In genomic region chr2:101518470-101519172, GRCh38 we compare ENCODE assay signal across 9 cellular contexts. TPM values are rescaled to one million over a fixed set of nuclear protein-coding genes. Genes with fewer than 3 reads are reported as not detected.
A peak's percentile ranks its signal among the peaks of the same experiment; 100 is the strongest.
DNase-seq lines count a peak whose midpoint lies in the region; ATAC-seq and TF ChIP-seq lines count a peak whose summit lies in the region.
"Had no signal": no experiment of that assay in that cellular context is flagged by ENCODE, and none has a peak within 500 bp of the region (broad histone marks: within the 10 kb centered on the region; RNA-seq: fewer than 3 reads in every experiment).

No MANE protein-coding gene starts in this region.

- peak; percentile 58 for DNase-seq in EH (ENCODE audit: low read depth)
- peak; percentile 58 for DNase-seq in NCI-H2107 treated with DMSO at 0.1 percent for 48 hours (lab: John Stamatoyannopoulos, UW; ENCODE audit: unreplicated experiment)
- no peak for DNase-seq in chondrocyte (ENCODE audit: low spot score)
- DNase-seq in lung (ENCODE audit: low spot score), result peak; percentile 46
- no peak for DNase-seq in activated naive CD4-positive, alpha-beta T cell treated with anti-CD3 and anti-CD28 coated beads, Interleukin-2, amount 10 ng/mL, durations not matched to agents 7 days and 5 days
- no peak for DNase-seq in MV-4-11 (lab: John Stamatoyannopoulos, UW)
- no peak for DNase-seq in activated CD8-positive, alpha-beta T cell treated with anti-CD3 and anti-CD28 coated beads for 36 hours

- H3K4me1 Mint-ChIP-seq in chondrocyte (ENCODE audit: low read depth), result peaks cover 26% of the 10 kb centered on the region
- H3K4me1 Mint-ChIP-seq in activated naive CD4-positive, alpha-beta T cell treated with anti-CD3 and anti-CD28 coated beads, Interleukin-2, amount 10 ng/mL, durations not matched to agents 7 days and 5 days, result peaks cover 36% of the 10 kb centered on the region
- peaks cover 17% of the 10 kb centered on the region for H3K4me1 Mint-ChIP-seq in activated CD8-positive, alpha-beta T cell treated with anti-CD3 and anti-CD28 coated beads for 36 hours (ENCODE audit: low read depth)

- H3K9me3 ChIP-seq in lung (ENCODE audit: control insufficient read depth in 2 of 2, insufficient read depth in 1 of 2, low read length in 1 of 2), result peaks cover 0 to 2% of the 10 kb centered on the region in 2 donors

- no peak overlapping the region for H3K27ac ChIP-seq in lung (ENCODE audit: low read depth in 1 of 2, low read length in 1 of 2)
- H3K27ac ChIP-seq: SK-N-MC had no signal

- H3K9me3 Mint-ChIP-seq in chondrocyte (ENCODE audit: low read depth), result peaks cover 4% of the 10 kb centered on the region
- peaks cover 13% of the 10 kb centered on the region for H3K9me3 Mint-ChIP-seq in activated naive CD4-positive, alpha-beta T cell treated with anti-CD3 and anti-CD28 coated beads, Interleukin-2, amount 10 ng/mL, durations not matched to agents 7 days and 5 days
- H3K9me3 Mint-ChIP-seq in activated CD8-positive, alpha-beta T cell treated with anti-CD3 and anti-CD28 coated beads for 36 hours, result peaks cover 10% of the 10 kb centered on the region

- no peaks in the 10 kb centered on the region for H3K36me3 Mint-ChIP-seq in chondrocyte (ENCODE audit: low read depth)
- H3K36me3 Mint-ChIP-seq in activated naive CD4-positive, alpha-beta T cell treated with anti-CD3 and anti-CD28 coated beads, Interleukin-2, amount 10 ng/mL, durations not matched to agents 7 days and 5 days, result peaks cover 5% of the 10 kb centered on the region
- no peaks in the 10 kb centered on the region for H3K36me3 Mint-ChIP-seq in activated CD8-positive, alpha-beta T cell treated with anti-CD3 and anti-CD28 coated beads for 36 hours (ENCODE audit: low read depth)

- H3K36me3 ChIP-seq in lung (ENCODE audit: control insufficient read depth in 2 of 2, insufficient read depth in 2 of 2, low read length in 2 of 2), result no peaks in the 10 kb centered on the region

- WGBS in lung, 2 donors, result 49 to 57% methylated on average over 17 of the region's 17 CpGs

- TF ChIP-seq CTCF in chondrocyte (IDR thresholded peaks at IDR 0.05) (peak; percentile 75), lung (IDR thresholded peaks at IDR 0.05; ENCODE audit: control extremely low read depth, extremely low read depth) (peak; percentile 2)
- no peak for TF ChIP-seq CTCF in activated CD8-positive, alpha-beta T cell treated with anti-CD3 and anti-CD28 coated beads for 36 hours (IDR thresholded peaks at IDR 0.05)

- POLR2A ChIA-PET in activated CD8-positive, alpha-beta T cell treated with anti-CD3 and anti-CD28 coated beads for 36 hours (lab: Charles Lee), result no interaction called here

- CTCF ChIA-PET in activated naive CD4-positive, alpha-beta T cell treated with anti-CD3 and anti-CD28 coated beads, Interleukin-2, amount 10 ng/mL, durations not matched to agents 7 days and 5 days (lab: Charles Lee), result interaction anchor here (0.7 kb wide), 1 partner anchor 365 kb away, joined by 3 read pairs; no protein-coding TSS in a partner anchor
- CTCF ChIA-PET in activated CD8-positive, alpha-beta T cell treated with anti-CD3 and anti-CD28 coated beads for 36 hours (lab: Charles Lee), result no interaction called here

- no peak overlapping the region for H3K4me3 Mint-ChIP-seq in chondrocyte (ENCODE audit: unreplicated experiment)
- no peak overlapping the region for H3K4me3 Mint-ChIP-seq in activated naive CD4-positive, alpha-beta T cell treated with anti-CD3 and anti-CD28 coated beads, Interleukin-2, amount 10 ng/mL, durations not matched to agents 7 days and 5 days
- no peak overlapping the region for H3K4me3 Mint-ChIP-seq in activated CD8-positive, alpha-beta T cell treated with anti-CD3 and anti-CD28 coated beads for 36 hours

- no peak overlapping the region for H3K4me3 ChIP-seq in lung
- H3K4me3 ChIP-seq: SK-N-MC had no signal

- H3K27me3 ChIP-seq in lung (ENCODE audit: control insufficient read depth, insufficient read depth), result no peaks in the 10 kb centered on the region

- intact Hi-C loops in activated CD8-positive, alpha-beta T cell treated with anti-CD3 and anti-CD28 coated beads for 36 hours (cut with micrococcal nuclease), result no loop called here

- no peaks in the 10 kb centered on the region for H3K27me3 Mint-ChIP-seq in chondrocyte (ENCODE audit: low read depth)
- peaks cover 7% of the 10 kb centered on the region for H3K27me3 Mint-ChIP-seq in activated naive CD4-positive, alpha-beta T cell treated with anti-CD3 and anti-CD28 coated beads, Interleukin-2, amount 10 ng/mL, durations not matched to agents 7 days and 5 days
- H3K27me3 Mint-ChIP-seq in activated CD8-positive, alpha-beta T cell treated with anti-CD3 and anti-CD28 coated beads for 36 hours, result no peaks in the 10 kb centered on the region

- ATAC-seq in lung (ENCODE audit: insufficient read depth, low FRiP score) (no peak), HG03039 (IDR thresholded peaks at IDR 0.05; ENCODE audit: unreplicated experiment) (no peak)
- no peak for ATAC-seq in activated CD8-positive, alpha-beta T cell treated with anti-CD3 and anti-CD28 coated beads for 36 hours

- no peak overlapping the region for H3K27ac Mint-ChIP-seq in chondrocyte (ENCODE audit: unreplicated experiment)
- no peak overlapping the region for H3K27ac Mint-ChIP-seq in activated naive CD4-positive, alpha-beta T cell treated with anti-CD3 and anti-CD28 coated beads, Interleukin-2, amount 10 ng/mL, durations not matched to agents 7 days and 5 days
- H3K27ac Mint-ChIP-seq in activated CD8-positive, alpha-beta T cell treated with anti-CD3 and anti-CD28 coated beads for 36 hours, result no peak overlapping the region

- H3K4me1 ChIP-seq in lung (ENCODE audit: control insufficient read depth in 2 of 2, insufficient read depth in 2 of 2, low read length in 2 of 2), result peaks cover 3 to 9% of the 10 kb centered on the region in 2 donors

RNA-seq across cellular contexts. Expression of gene RFX8, which starts 43.7 kb away (rescaled TPM):
- total RNA-seq in chondrocyte (not detected in 3 replicates), lung (under 1 TPM; 0.58 to 0.88 TPM)
- under 1 TPM; 0.11 to 0.14 TPM for polyA plus RNA-seq in lung
- under 1 TPM in 1 of 2 experiments, not detected in 1; 0.18 TPM for total RNA-seq in activated CD8-positive, alpha-beta T cell treated with anti-CD3 and anti-CD28 coated beads for 36 hours

Comparison
In these comparisons a context has a peak if more than half of its experiments do, and no peak if none do; other contexts are left out.
1. DNase-seq: peak in EH (single experiment), NCI-H2107 treated with DMSO at 0.1 percent for 48 hours (single experiment) and lung (single experiment); none in chondrocyte (single experiment), activated naive CD4-positive, alpha-beta T cell treated with anti-CD3 and anti-CD28 coated beads, Interleukin-2, amount 10 ng/mL, durations not matched to agents 7 days and 5 days (single experiment), MV-4-11 (single experiment) and activated CD8-positive, alpha-beta T cell treated with anti-CD3 and anti-CD28 coated beads for 36 hours (single experiment).